8 cellular contexts compared by ENCODE assay signal in genomic region chr11:64271339-64272132, GRCh38. TPM values are rescaled to one million over a fixed set of nuclear protein-coding genes. Genes with fewer than 3 reads are reported as not detected.
DNase-seq lines count a peak whose midpoint lies in the region; ATAC-seq and TF ChIP-seq lines count a peak whose summit lies in the region.

No MANE protein-coding gene starts in this region.

- peak overlapping the region; percentile 72 for H3K4me3 ChIP-seq in fibroblast of pulmonary artery (replicated peaks; ENCODE audit: low read depth, low read length)

- peak overlapping the region; percentile 100 for H3K4me3 Mint-ChIP-seq in natural killer cell treated with Interleukin-12 subunit alpha and Interleukin-12 subunit beta and Interleukin-15 and Interleukin-18, amount 100 ng/mL, for 72 hours
- peak overlapping the region; percentile 92 to 95 for H3K4me3 Mint-ChIP-seq in stimulated activated naive B cell treated with anti-CD40 and anti-IgM and Interleukin-4, amounts not matched to agents 10 μg/mL and 1 μg/mL and 100 μg/mL, for 72 hours

- TF ChIP-seq CTCF in fibroblast of pulmonary artery (IDR thresholded peaks at IDR 0.05; ENCODE audit: low read length, missing control alignments): no peak

- ATAC-seq in natural killer cell treated with Interleukin-12 subunit alpha and Interleukin-12 subunit beta and Interleukin-15 and Interleukin-18, amount 100 ng/mL, for 72 hours: peak; percentile 23 to 48
- ATAC-seq in stimulated activated naive B cell treated with anti-CD40 and anti-IgM and Interleukin-4, amounts not matched to agents 10 μg/mL and 1 μg/mL and 100 μg/mL, for 72 hours (replicated peaks): peak; percentile 22 to 29
- no peak for ATAC-seq in HG02759 (IDR thresholded peaks at IDR 0.05; ENCODE audit: unreplicated experiment)

- H3K9me3 Mint-ChIP-seq in natural killer cell treated with Interleukin-12 subunit alpha and Interleukin-12 subunit beta and Interleukin-15 and Interleukin-18, amount 100 ng/mL, for 72 hours: no peaks in the 10 kb centered on the region
- no peaks in the 10 kb centered on the region for H3K9me3 Mint-ChIP-seq in stimulated activated naive B cell treated with anti-CD40 and anti-IgM and Interleukin-4, amounts not matched to agents 10 μg/mL and 1 μg/mL and 100 μg/mL, for 72 hours

- DNase-seq in Daoy (ENCODE audit: low read depth): peak; percentile 88
- DNase-seq in LHCN-M2 (ENCODE audit: low read depth): peak; percentile 92
- peak; percentile 81 for DNase-seq in activated effector memory CD4-positive, alpha-beta T cell treated with Interleukin-2 at 50 U/mL for 16 hours
- DNase-seq in fibroblast of pulmonary artery (ENCODE audit: low read depth): peak; percentile 95
- DNase-seq in natural killer cell treated with Interleukin-12 subunit alpha and Interleukin-12 subunit beta and Interleukin-15 and Interleukin-18, amount 100 ng/mL, for 72 hours (ENCODE audit: low spot score): peak; percentile 86
- peak; percentile 73 for DNase-seq in stimulated activated naive B cell treated with anti-CD40 and anti-IgM and Interleukin-4, amounts not matched to agents 10 μg/mL and 1 μg/mL and 100 μg/mL, for 72 hours

- no peaks in the 10 kb centered on the region for H3K27me3 Mint-ChIP-seq in natural killer cell treated with Interleukin-12 subunit alpha and Interleukin-12 subunit beta and Interleukin-15 and Interleukin-18, amount 100 ng/mL, for 72 hours
- no peaks in the 10 kb centered on the region for H3K27me3 Mint-ChIP-seq in stimulated activated naive B cell treated with anti-CD40 and anti-IgM and Interleukin-4, amounts not matched to agents 10 μg/mL and 1 μg/mL and 100 μg/mL, for 72 hours

- H3K36me3 Mint-ChIP-seq in natural killer cell treated with Interleukin-12 subunit alpha and Interleukin-12 subunit beta and Interleukin-15 and Interleukin-18, amount 100 ng/mL, for 72 hours: no peaks in the 10 kb centered on the region
- H3K36me3 Mint-ChIP-seq in stimulated activated naive B cell treated with anti-CD40 and anti-IgM and Interleukin-4, amounts not matched to agents 10 μg/mL and 1 μg/mL and 100 μg/mL, for 72 hours: peaks cover 19 to 22% of the 10 kb centered on the region in 2 donors

- TF ChIP-seq POLR2A in Raji (IDR thresholded peaks at IDR 0.05; ENCODE audit: insufficient read depth, low read depth, low read length): peak; percentile 60

- H3K4me1 Mint-ChIP-seq in natural killer cell treated with Interleukin-12 subunit alpha and Interleukin-12 subunit beta and Interleukin-15 and Interleukin-18, amount 100 ng/mL, for 72 hours (ENCODE audit: low read depth in 2 of 2): peaks cover 26 to 30% of the 10 kb centered on the region in 2 donors
- H3K4me1 Mint-ChIP-seq in stimulated activated naive B cell treated with anti-CD40 and anti-IgM and Interleukin-4, amounts not matched to agents 10 μg/mL and 1 μg/mL and 100 μg/mL, for 72 hours: peaks cover 23 to 37% of the 10 kb centered on the region in 2 donors

- H3K27ac Mint-ChIP-seq in natural killer cell treated with Interleukin-12 subunit alpha and Interleukin-12 subunit beta and Interleukin-15 and Interleukin-18, amount 100 ng/mL, for 72 hours: peak overlapping the region; percentile 99
- H3K27ac Mint-ChIP-seq in stimulated activated naive B cell treated with anti-CD40 and anti-IgM and Interleukin-4, amounts not matched to agents 10 μg/mL and 1 μg/mL and 100 μg/mL, for 72 hours: peak overlapping the region; percentile 98

RNA-seq across cellular contexts. Expression of gene BAD, which starts 12.9 kb away (rescaled TPM):
- total RNA-seq in Daoy (2014; rRNA removed; shearing (Covaris generic)): 63.5 and 65.9 TPM in 2 replicates
- 92.3 and 92.4 TPM in 2 replicates for total RNA-seq in LHCN-M2 (2014; rRNA removed)
- 97.4 TPM for polyA plus RNA-seq in LHCN-M2 (2012)
- 10 to 100 TPM; 29.5 to 46.9 TPM for total RNA-seq in natural killer cell treated with Interleukin-12 subunit alpha and Interleukin-12 subunit beta and Interleukin-15 and Interleukin-18, amount 100 ng/mL, for 72 hours

RNA-seq across cellular contexts. Expression of gene GPR137, which starts 14.1 kb away (rescaled TPM):
- total RNA-seq in Daoy (2014; rRNA removed; shearing (Covaris generic)): 14.3 and 24.6 TPM in 2 replicates
- 24.9 and 26.8 TPM in 2 replicates for total RNA-seq in LHCN-M2 (2014; rRNA removed)
- 47.6 TPM for polyA plus RNA-seq in LHCN-M2 (2012)
- 10 to 100 TPM; 40.9 to 62.7 TPM for total RNA-seq in natural killer cell treated with Interleukin-12 subunit alpha and Interleukin-12 subunit beta and Interleukin-15 and Interleukin-18, amount 100 ng/mL, for 72 hours

RNA-seq across cellular contexts. Expression of gene KCNK4, which starts 19.6 kb away (rescaled TPM):
- total RNA-seq in Daoy (2014; rRNA removed; shearing (Covaris generic)): 0.23 TPM in 1 of 2 replicates, not detected in the other
- total RNA-seq in LHCN-M2 (2014; rRNA removed): not detected in 2 replicates
- not detected for polyA plus RNA-seq in LHCN-M2 (2012)
- not detected for total RNA-seq in natural killer cell treated with Interleukin-12 subunit alpha and Interleukin-12 subunit beta and Interleukin-15 and Interleukin-18, amount 100 ng/mL, for 72 hours

RNA-seq across cellular contexts. Expression of gene PLCB3, which starts 20.2 kb away (rescaled TPM):
- 11.5 and 13.2 TPM in 2 replicates for total RNA-seq in Daoy (2014; rRNA removed; shearing (Covaris generic))
- total RNA-seq in LHCN-M2 (2014; rRNA removed): 92.5 and 100 TPM in 2 replicates
- 53.6 TPM for polyA plus RNA-seq in LHCN-M2 (2012)
- total RNA-seq in natural killer cell treated with Interleukin-12 subunit alpha and Interleukin-12 subunit beta and Interleukin-15 and Interleukin-18, amount 100 ng/mL, for 72 hours: 10 to 100 TPM; 13.9 to 16.4 TPM

RNA-seq across cellular contexts. Expression of gene PPP1R14B, which starts 24.8 kb away (rescaled TPM):
- 414 and 421 TPM in 2 replicates for total RNA-seq in Daoy (2014; rRNA removed; shearing (Covaris generic))
- 696 and 750 TPM in 2 replicates for total RNA-seq in LHCN-M2 (2014; rRNA removed)
- 1,106 TPM for polyA plus RNA-seq in LHCN-M2 (2012)
- total RNA-seq in natural killer cell treated with Interleukin-12 subunit alpha and Interleukin-12 subunit beta and Interleukin-15 and Interleukin-18, amount 100 ng/mL, for 72 hours: 100 to 1,000 TPM; 130 to 236 TPM
